In genomic region chr19:19461306-19461670, GRCh38 we compare ENCODE assay signal across 8 cellular contexts. TPM values are rescaled to one million over a fixed set of nuclear protein-coding genes. Genes with fewer than 3 reads are reported as not detected.
DNase-seq lines count a peak whose midpoint lies in the region; ATAC-seq, FAIRE-seq and TF ChIP-seq lines count a peak whose summit lies in the region.

No MANE protein-coding gene starts in this region.

- no peak for ATAC-seq in HG02973 (IDR thresholded peaks at IDR 0.05; ENCODE audit: unreplicated experiment)
- ATAC-seq in GM21423 (IDR thresholded peaks at IDR 0.05; ENCODE audit: unreplicated experiment) = no peak

- H3K4me1 ChIP-seq in BLaER1 (peaks cover 78% of the 10 kb centered on the region), Karpas-422 (ENCODE audit: low read length) (peaks cover 45% of the 10 kb centered on the region), H1 (replicated peaks in 1 of 4; ENCODE audit: control insufficient read depth in 3 of 4, insufficient read depth in 4 of 4, low read length in 3 of 4) (peaks cover 38 to 58% (median 50%) of the 10 kb centered on the region in 4 experiments), neuronal stem cell (ENCODE audit: control insufficient read depth in 2 of 2, insufficient read depth in 1 of 2, low read depth in 1 of 2, low read length in 2 of 2) (peaks cover 54 to 56% of the 10 kb centered on the region in 2 donors)

- H3K18ac ChIP-seq in H1 (ENCODE audit: extremely low read depth, low read length) = no peak overlapping the region; the same call in 1 of the 2 replicates
- H3K18ac ChIP-seq in neuronal stem cell (ENCODE audit: low read length) = peak overlapping the region; percentile 20

- H2BK15ac ChIP-seq in H1 (ENCODE audit: low read length) (0 out of 2 replicates have a peak overlapping the region, but pooled peaks have one; percentile 0), neuronal stem cell (ENCODE audit: low read length) (no peak overlapping the region)

- H3K4ac ChIP-seq in H1 (replicated peaks; ENCODE audit: insufficient read length, low read depth, low read length) (no peak overlapping the region), neuronal stem cell (ENCODE audit: low read length) (no peak overlapping the region)

- H4K8ac ChIP-seq in H1 (ENCODE audit: extremely low read depth, insufficient read depth, low read length) (0 out of 2 replicates have a peak overlapping the region, but pooled peaks have one; percentile 9), neuronal stem cell (ENCODE audit: low read depth, low read length) (no peak overlapping the region)

- H3K23ac ChIP-seq in H1 (ENCODE audit: insufficient read length) (no peak overlapping the region), neuronal stem cell (ENCODE audit: low read depth, low read length, poor library complexity) (no peak overlapping the region)

- peaks cover 25% of the 10 kb centered on the region for H3K9me3 ChIP-seq in BLaER1
- H3K9me3 ChIP-seq in Karpas-422 (ENCODE audit: low read length) = no peaks in the 10 kb centered on the region
- no peaks in the 10 kb centered on the region for H3K9me3 ChIP-seq in H1 (ENCODE audit: insufficient read depth in 2 of 2, low read depth in 1 of 2, low read length in 1 of 2)
- H3K9me3 ChIP-seq in neuronal stem cell (replicated peaks in 1 of 2; ENCODE audit: control insufficient read depth in 2 of 2, insufficient read depth in 1 of 2, low read depth in 1 of 2, low read length in 2 of 2) = peaks cover 5 to 11% of the 10 kb centered on the region in 2 donors

- peaks cover 37% of the 10 kb centered on the region for H3K79me1 ChIP-seq in H1 (ENCODE audit: low read depth, low read length)
- peaks cover 27% of the 10 kb centered on the region for H3K79me1 ChIP-seq in neuronal stem cell (ENCODE audit: low read depth, low read length)

- H3K79me2 ChIP-seq in Karpas-422 (ENCODE audit: low read length) = peaks cover 99% of the 10 kb centered on the region
- H3K79me2 ChIP-seq in H1 (ENCODE audit: control insufficient read depth in 1 of 2, insufficient read depth in 2 of 2, low read length in 2 of 2) = peaks cover 20 to 93% of the 10 kb centered on the region in 2 experiments

- H4K91ac ChIP-seq in H1 (replicated peaks; ENCODE audit: insufficient read length, low read length) = no peak overlapping the region
- no peak overlapping the region for H4K91ac ChIP-seq in neuronal stem cell (ENCODE audit: low read depth, low read length, poor library complexity)

- no peaks in the 10 kb centered on the region for H3K9me2 ChIP-seq in Karpas-422 (replicated peaks; ENCODE audit: insufficient read depth, low read length)

- no peak for TF ChIP-seq POLR2A in H1 (IDR thresholded peaks at IDR 0.05; ENCODE audit: control extremely low read depth in 1 of 2, low read depth in 2 of 2, low read length in 2 of 2)

- CTCF ChIA-PET in H1 (lab: Charles Lee; ENCODE audit: partially characterized antibody) = interaction anchor here (0.8 to 2.0 kb wide), 5 partner anchors 11 to 95 kb away, joined by 3 to 11 read pairs (median 7); no protein-coding TSS in a partner anchor

- TF ChIP-seq CTCF in H1 (IDR thresholded peaks at IDR 0.05; ENCODE audit: control extremely low read depth in 1 of 3, insufficient read depth in 1 of 3, low read depth in 1 of 3, low read length in 3 of 3) = no peak

- H3K14ac ChIP-seq in H1 (ENCODE audit: insufficient read length) = no peak overlapping the region
- H3K14ac ChIP-seq in neuronal stem cell (ENCODE audit: low read length) = peak overlapping the region; percentile 39

- TF ChIP-seq EP300 in H1 (IDR thresholded peaks at IDR 0.05; ENCODE audit: borderline replicate concordance in 1 of 2, low read depth in 2 of 2, low read length in 2 of 2) = no peak

- H2BK120ac ChIP-seq in H1 (replicated peaks; ENCODE audit: low read depth, low read length) (no peak overlapping the region), neuronal stem cell (ENCODE audit: low read depth, low read length) (no peak overlapping the region)

- H3K9ac ChIP-seq in BLaER1 (peak overlapping the region; percentile 71), Karpas-422 (ENCODE audit: low read length) (peak overlapping the region; percentile 60; the same call in 1 of the 2 replicates), H1 (replicated peaks in 1 of 4; ENCODE audit: extremely low read depth in 1 of 4, low read depth in 3 of 4, low read length in 3 of 4) (no peak overlapping the region), neuronal stem cell (ENCODE audit: low read depth, low read length, poor library complexity) (no peak overlapping the region)

- no peak overlapping the region for H2AFZ ChIP-seq in Karpas-422 (ENCODE audit: low read length)
- H2AFZ ChIP-seq in H1 (ENCODE audit: low read length) = no peak overlapping the region
- H2AFZ ChIP-seq in neuronal stem cell (ENCODE audit: low read length) = no peak overlapping the region

- peaks cover 2% of the 10 kb centered on the region; the same call in 1 of the 2 replicates for H3K23me2 ChIP-seq in H1 (ENCODE audit: low read depth, low read length)

- H4K20me1 ChIP-seq in BLaER1 (peaks cover 94% of the 10 kb centered on the region), Karpas-422 (ENCODE audit: insufficient read depth, low read depth, low read length) (peaks cover 14% of the 10 kb centered on the region; the same call in 1 of the 2 replicates), H1 (replicated peaks in 1 of 2; ENCODE audit: control insufficient read depth in 1 of 2, insufficient read depth in 2 of 2, low read length in 2 of 2) (peaks cover 44 to 52% of the 10 kb centered on the region in 2 experiments)

- H3K27me3 ChIP-seq in BLaER1 (no peaks in the 10 kb centered on the region), Karpas-422 (ENCODE audit: low read length) (no peaks in the 10 kb centered on the region), H1 (replicated peaks in 1 of 4; ENCODE audit: control insufficient read depth in 3 of 4, extremely low read depth in 1 of 4, insufficient read depth in 3 of 4, low read length in 3 of 4) (no peaks in the 10 kb centered on the region; a peak in 1 of 7 replicates), neuronal stem cell (ENCODE audit: control insufficient read depth in 3 of 3, insufficient read depth in 3 of 3, low read depth in 1 of 3, low read length in 3 of 3) (no peaks in the 10 kb centered on the region)

- H3K4me3 ChIP-seq in BLaER1 (no peak overlapping the region), Karpas-422 (ENCODE audit: low read length) (no peak overlapping the region), H1 (ENCODE audit: extremely low read depth in 1 of 4, insufficient read depth in 2 of 4, low read depth in 3 of 4, low read length in 4 of 4) (peak overlapping the region in 3 of 4 experiments; percentile 9 to 41 (median 21); a peak in 4 of 8 replicates), neuronal stem cell (ENCODE audit: low read length in 2 of 2) (peak overlapping the region in 1 of 2 donors; percentile 11)

- H2AK5ac ChIP-seq in H1 (ENCODE audit: low read depth, low read length) = 0 out of 2 replicates have a peak overlapping the region, but pooled peaks have one; percentile 29
- no peak overlapping the region for H2AK5ac ChIP-seq in neuronal stem cell (ENCODE audit: low read depth, low read length)

- H3K36me3 ChIP-seq in BLaER1 (peaks cover 49% of the 10 kb centered on the region), Karpas-422 (ENCODE audit: insufficient read depth, low read length) (peaks cover 26% of the 10 kb centered on the region), H1 (ENCODE audit: control insufficient read depth in 2 of 4, insufficient read depth in 4 of 4, low read length in 3 of 4) (peaks cover 8 to 15% (median 10%) of the 10 kb centered on the region in 4 experiments), neuronal stem cell (replicated peaks in 1 of 2; ENCODE audit: control insufficient read depth in 2 of 2, insufficient read depth in 2 of 2, low read length in 2 of 2) (peaks cover 13 to 39% of the 10 kb centered on the region in 2 donors)

- peak overlapping the region; percentile 80 for H3K27ac ChIP-seq in BLaER1
- H3K27ac ChIP-seq in Karpas-422 (ENCODE audit: low read length) = peak overlapping the region; percentile 69
- peak overlapping the region; percentile 32; the same call in 1 of the 2 replicates for H3K27ac ChIP-seq in H1 (ENCODE audit: low read depth, low read length)
- H3K27ac ChIP-seq in neuronal stem cell (replicated peaks; ENCODE audit: low read length) = peak overlapping the region; percentile 25

- H3K56ac ChIP-seq in H1 (replicated peaks; ENCODE audit: insufficient read length, low read depth, low read length) = no peak overlapping the region

- no peak overlapping the region for H4K5ac ChIP-seq in H1 (ENCODE audit: insufficient read length, low read depth, low read length)

- H2BK12ac ChIP-seq in H1 (ENCODE audit: low read depth, low read length) (peak overlapping the region; percentile 94; the same call in 1 of the 2 replicates), neuronal stem cell (ENCODE audit: low read length) (no peak overlapping the region)

- DNase-seq in Karpas-422 = no peak
- no peak for DNase-seq in H1 (ENCODE audit: low read depth in 1 of 2, low spot score in 2 of 2)
- no peak for DNase-seq in neuronal stem cell (ENCODE audit: low spot score)
- no peak for DNase-seq in GDM1 (lab: John Stamatoyannopoulos, UW)
- no peak for DNase-seq in activated CD4-positive, CD25-positive, alpha-beta regulatory T cell (lab: John Stamatoyannopoulos, UW)

- peak overlapping the region; percentile 55; the same call in 1 of the 2 replicates for H2BK20ac ChIP-seq in H1 (ENCODE audit: low read length)

- no peak for TF ChIP-seq RAD21 in H1 (IDR thresholded peaks at IDR 0.05 in 1 of 2, conservative IDR thresholded peaks at IDR 0.05 in 1 of 2; ENCODE audit: low read depth in 2 of 2, low read length in 2 of 2)

- WGBS in H1 (ENCODE audit: extremely low coverage in 1 of 2, insufficient coverage in 1 of 2, insufficient read length in 1 of 2, insufficient replicate concordance in 2 of 2, low coverage in 1 of 2, low lambda C conversion rate in 2 of 2, missing lambda C conversion rate in 1 of 2), 2 experiments = 87% methylated on average over 4 of the region's 4 CpGs; no CpG with 5 or more reads in 1 of the 2 experiments
- no CpG with 5 or more reads among the region's 4 CpGs for WGBS in neuronal stem cell (ENCODE audit: extremely low coverage in 2 of 2, insufficient read length in 2 of 2, insufficient replicate concordance in 1 of 2), 2 donors

- H2BK5ac ChIP-seq in H1 (ENCODE audit: low read depth, low read length) (peak overlapping the region; percentile 82), neuronal stem cell (ENCODE audit: low read length) (no peak overlapping the region)

- H3K4me2 ChIP-seq in BLaER1 = peak overlapping the region; percentile 99
- no peak overlapping the region for H3K4me2 ChIP-seq in Karpas-422 (ENCODE audit: low read depth, low read length, poor library complexity, severe bottlenecking)
- H3K4me2 ChIP-seq in H1 (ENCODE audit: insufficient read depth in 1 of 2, low read depth in 2 of 2, low read length in 2 of 2) = peak overlapping the region; percentile 67 to 69
- no peak overlapping the region for H3K4me2 ChIP-seq in neuronal stem cell (ENCODE audit: insufficient read depth, low read length, poor library complexity, severe bottlenecking)

- no peak for FAIRE-seq in H1 (lab: Jason Lieb, UNC)

- POLR2A ChIA-PET in H1 (lab: Charles Lee; ENCODE audit: partially characterized antibody) = interaction anchor here (0.7 to 2.5 kb wide), 7 partner anchors 7 to 69 kb away, joined by 3 to 8 read pairs (median 3); no protein-coding TSS in a partner anchor

RNA-seq across cellular contexts. Expression of gene TSSK6, which starts 54.1 kb away (rescaled TPM):
- 5.0 and 10.8 TPM in 2 replicates for total RNA-seq in Karpas-422 (2014; rRNA removed; shearing (Covaris generic); ENCODE audit: low replicate concordance)
- 2.9 and 3.6 TPM in 2 replicates for total RNA-seq in H1 (2021; fragmentation: NEBNext Ultra II Directional; extraction: Animal tissue kit (Norgen Biotek cat#: 25700))
- 7.8 and 12.1 TPM in 2 replicates for polyA plus RNA-seq in H1 (2011; rRNA removed)
- 6.9 TPM for polyA plus RNA-seq in H1 (2011; cell fraction: cytosol; rRNA removed)
- 9.3 TPM for polyA plus RNA-seq in H1 (2011; cell fraction: nucleus; rRNA removed)
- 2.1 to 4.3 TPM (median 3.4 TPM) in 4 replicates for polyA plus RNA-seq in H1 (2012, experiment 1 of 2)
- polyA plus RNA-seq in H1 (2012, experiment 2 of 2) = 3.8 TPM
- 1.6 TPM for polyA plus RNA-seq in H1 (2013, experiment 1 of 2)
- polyA plus RNA-seq in H1 (2013, experiment 2 of 2) = 1.1 TPM
- polyA minus RNA-seq in H1 (2011; rRNA and poly(A)+ RNA removed) = 1.9 and 2.4 TPM in 2 replicates
- polyA minus RNA-seq in H1 (2011; cell fraction: cytosol; rRNA and poly(A)+ RNA removed) = 2.9 TPM
- polyA minus RNA-seq in H1 (2011; cell fraction: nucleus; rRNA and poly(A)+ RNA removed) = 8.6 TPM
- 2.3 TPM for polyA plus RNA-seq in neuronal stem cell (2013, experiment 1 of 2)
- 2.2 TPM for polyA plus RNA-seq in neuronal stem cell (2013, experiment 2 of 2)

RNA-seq across cellular contexts. Expression of gene NDUFA13, which starts 54.7 kb away (rescaled TPM):
- 255 and 557 TPM in 2 replicates for total RNA-seq in Karpas-422 (2014; rRNA removed; shearing (Covaris generic); ENCODE audit: low replicate concordance)
- 413 and 425 TPM in 2 replicates for total RNA-seq in H1 (2021; fragmentation: NEBNext Ultra II Directional; extraction: Animal tissue kit (Norgen Biotek cat#: 25700))
- 1,105 and 1,309 TPM in 2 replicates for polyA plus RNA-seq in H1 (2011; rRNA removed)
- 1,197 TPM for polyA plus RNA-seq in H1 (2011; cell fraction: cytosol; rRNA removed)
- 627 TPM for polyA plus RNA-seq in H1 (2011; cell fraction: nucleus; rRNA removed)
- polyA plus RNA-seq in H1 (2012, experiment 1 of 2) = 415 to 713 TPM (median 615 TPM) in 4 replicates
- 1,304 TPM for polyA plus RNA-seq in H1 (2012, experiment 2 of 2)
- polyA plus RNA-seq in H1 (2013, experiment 1 of 2) = 247 TPM
- polyA plus RNA-seq in H1 (2013, experiment 2 of 2) = 247 TPM
- 97.5 and 101 TPM in 2 replicates for polyA minus RNA-seq in H1 (2011; rRNA and poly(A)+ RNA removed)
- polyA minus RNA-seq in H1 (2011; cell fraction: cytosol; rRNA and poly(A)+ RNA removed) = 111 TPM
- 98.8 TPM for polyA minus RNA-seq in H1 (2011; cell fraction: nucleus; rRNA and poly(A)+ RNA removed)
- 218 TPM for polyA plus RNA-seq in neuronal stem cell (2013, experiment 1 of 2)
- polyA plus RNA-seq in neuronal stem cell (2013, experiment 2 of 2) = 213 TPM

RNA-seq across cellular contexts. Expression of gene GATAD2A, which starts 55.8 kb away (rescaled TPM):
- 38.4 and 63.4 TPM in 2 replicates for total RNA-seq in Karpas-422 (2014; rRNA removed; shearing (Covaris generic); ENCODE audit: low replicate concordance)
- total RNA-seq in H1 (2021; fragmentation: NEBNext Ultra II Directional; extraction: Animal tissue kit (Norgen Biotek cat#: 25700)) = 205 and 210 TPM in 2 replicates
- 38.4 and 54.9 TPM in 2 replicates for polyA plus RNA-seq in H1 (2011; rRNA removed)
- 40.1 TPM for polyA plus RNA-seq in H1 (2011; cell fraction: cytosol; rRNA removed)
- polyA plus RNA-seq in H1 (2011; cell fraction: nucleus; rRNA removed) = 48.0 TPM
- 71.5 to 98.9 TPM (median 84.3 TPM) in 4 replicates for polyA plus RNA-seq in H1 (2012, experiment 1 of 2)
- 49.7 TPM for polyA plus RNA-seq in H1 (2012, experiment 2 of 2)
- polyA plus RNA-seq in H1 (2013, experiment 1 of 2) = 69.1 TPM
- 71.8 TPM for polyA plus RNA-seq in H1 (2013, experiment 2 of 2)
- 22.1 and 22.6 TPM in 2 replicates for polyA minus RNA-seq in H1 (2011; rRNA and poly(A)+ RNA removed)
- polyA minus RNA-seq in H1 (2011; cell fraction: cytosol; rRNA and poly(A)+ RNA removed) = 76.8 TPM
- polyA minus RNA-seq in H1 (2011; cell fraction: nucleus; rRNA and poly(A)+ RNA removed) = 33.9 TPM
- polyA plus RNA-seq in neuronal stem cell (2013, experiment 1 of 2) = 59.3 TPM
- 61.3 TPM for polyA plus RNA-seq in neuronal stem cell (2013, experiment 2 of 2)

Comparison
In these comparisons a context has a peak if more than half of its experiments do, and no peak if none do; other contexts are left out.
1. H3K27ac ChIP-seq: peak in every context shown above with its lines; median percentile 80 in BLaER1; 69 in Karpas-422; 32 in H1; 25 in neuronal stem cell.
2. H3K4me2 ChIP-seq: peak in BLaER1 (single experiment) and H1 (2 of 2); none in Karpas-422 (single experiment) and neuronal stem cell (single experiment).
3. H3K4me3 ChIP-seq: peak in H1 (3 of 4); none in BLaER1 (single experiment) and Karpas-422 (single experiment).
4. H3K9ac ChIP-seq: peak in BLaER1 (single experiment) and Karpas-422 (single experiment); none in H1 (0 of 4) and neuronal stem cell (single experiment).